1 cellular context compared by ENCODE assay signal in the genomic region with DNA sequence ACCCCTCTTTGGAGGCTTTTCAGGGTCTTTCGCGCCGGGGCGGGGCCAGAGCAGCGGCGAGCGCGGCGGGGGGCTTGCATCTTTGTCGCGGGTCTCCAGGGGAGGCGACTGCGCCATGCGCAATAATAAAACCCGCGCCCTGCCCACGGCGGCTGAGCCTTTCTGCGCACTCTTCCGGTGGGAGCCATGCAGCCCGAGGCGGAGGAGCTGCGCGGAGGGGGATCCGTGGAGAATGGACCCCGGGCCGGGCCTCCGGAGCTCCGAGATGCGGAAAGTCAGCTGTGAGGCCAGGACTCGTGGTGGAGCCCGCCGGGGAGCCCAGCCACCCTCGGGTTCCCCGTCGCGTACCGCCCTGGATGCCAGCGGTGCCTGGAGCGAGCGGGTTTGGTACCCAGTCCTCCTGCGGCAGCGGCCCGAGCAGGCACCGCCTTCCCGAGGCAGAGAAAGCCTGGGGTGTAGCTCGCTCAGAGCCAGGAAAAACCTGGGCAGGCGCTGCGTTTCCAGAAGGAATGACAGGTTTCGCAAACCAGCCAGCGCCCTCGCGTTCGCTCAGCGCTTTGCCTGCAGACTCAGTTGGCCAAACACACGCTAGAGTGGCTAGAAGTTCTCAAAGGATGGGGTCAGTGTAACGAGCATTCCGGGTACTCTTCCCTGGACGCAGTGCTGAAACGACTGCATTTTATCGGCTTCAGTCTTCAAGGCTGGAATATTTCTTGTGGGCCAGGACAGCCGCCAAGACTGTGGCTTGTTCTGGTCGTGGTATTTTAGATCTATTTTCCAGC.
A peak's percentile ranks its signal among the peaks of the same experiment; 100 is the strongest.
TF ChIP-seq lines count a peak whose summit lies in the region.

No MANE protein-coding gene starts in this region.

TF ChIP-seq in HEK293, 187 proteins besides CTCF, POLR2A, EP300 and RAD21 (continued from another document and continues in another):
- TF ChIP-seq, protein P1, sequence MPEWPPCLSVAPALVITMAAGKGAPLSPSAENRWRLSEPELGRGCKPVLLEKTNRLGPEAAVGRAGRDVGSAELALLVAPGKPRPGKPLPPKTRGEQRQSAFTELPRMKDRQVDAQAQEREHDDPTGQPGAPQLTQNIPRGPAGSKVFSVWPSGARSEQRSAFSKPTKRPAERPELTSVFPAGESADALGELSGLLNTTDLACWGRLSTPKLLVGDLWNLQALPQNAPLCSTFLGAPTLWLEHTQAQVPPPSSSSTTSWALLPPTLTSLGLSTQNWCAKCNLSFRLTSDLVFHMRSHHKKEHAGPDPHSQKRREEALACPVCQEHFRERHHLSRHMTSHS (tag by site-specific recombination; IDR thresholded peaks at IDR 0.05) = no peak
- TF ChIP-seq ZNF548 (tag by site-specific recombination; IDR thresholded peaks at IDR 0.05) (no peak), ZNF155 (tag by site-specific recombination; IDR thresholded peaks at IDR 0.05) (no peak), RBAK (tag by site-specific recombination; IDR thresholded peaks at IDR 0.05) (no peak), ZNF600 (tag by site-specific recombination; IDR thresholded peaks at IDR 0.05) (peak; percentile 85), KLF7 (tag by site-specific recombination; IDR thresholded peaks at IDR 0.05; ENCODE audit: borderline replicate concordance) (no peak), SALL2 (tag by site-specific recombination; IDR thresholded peaks at IDR 0.05; ENCODE audit: borderline replicate concordance) (no peak), HOXA7 (CRISPR knock-in tag; IDR thresholded peaks at IDR 0.05; ENCODE audit: borderline replicate concordance) (no peak), SP3 (tag by site-specific recombination; IDR thresholded peaks at IDR 0.05) (no peak), ZNF510 (tag by site-specific recombination; IDR thresholded peaks at IDR 0.05; ENCODE audit: insufficient replicate concordance) (no peak), ZNF132 (tag by site-specific recombination; IDR thresholded peaks at IDR 0.05; ENCODE audit: borderline replicate concordance) (no peak), ZNF146 (tag by site-specific recombination; IDR thresholded peaks at IDR 0.05) (no peak), ZNF366 (tag by site-specific recombination; conservative IDR thresholded peaks at IDR 0.05) (no peak), ZNF394 (tag by site-specific recombination; IDR thresholded peaks at IDR 0.05; ENCODE audit: borderline replicate concordance) (peak; percentile 35; the same call in 1 of the 2 replicates), ZNF629 (tag by site-specific recombination; IDR thresholded peaks at IDR 0.05) (no peak), ZNF169 (tag by site-specific recombination; IDR thresholded peaks at IDR 0.05) (no peak), HOXD13 (CRISPR knock-in tag; IDR thresholded peaks at IDR 0.05; ENCODE audit: borderline replicate concordance) (0 out of 2 replicates have a peak, but pooled peaks have one; percentile 3), ZNF544 (tag by site-specific recombination; IDR thresholded peaks at IDR 0.05) (no peak), SP7 (tag by site-specific recombination; IDR thresholded peaks at IDR 0.05) (peak; percentile 18; the same call in 1 of the 2 replicates), MYNN (tag by site-specific recombination; IDR thresholded peaks at IDR 0.05; ENCODE audit: borderline replicate concordance) (no peak), ZNF623 (tag by site-specific recombination; IDR thresholded peaks at IDR 0.05) (no peak), ZNF660 (tag by site-specific recombination; IDR thresholded peaks at IDR 0.05) (0 out of 2 replicates have a peak, but pooled peaks have one; percentile 42), ZNF658 (tag by site-specific recombination; IDR thresholded peaks at IDR 0.05) (no peak), ZNF529 (tag by site-specific recombination; IDR thresholded peaks at IDR 0.05; ENCODE audit: insufficient replicate concordance) (no peak), KLF1 (tag by site-specific recombination; IDR thresholded peaks at IDR 0.05) (no peak), ZNF112 (tag by site-specific recombination; IDR thresholded peaks at IDR 0.05) (no peak), PRDM1 (tag by site-specific recombination; IDR thresholded peaks at IDR 0.05) (no peak)
- TF ChIP-seq, protein P2, sequence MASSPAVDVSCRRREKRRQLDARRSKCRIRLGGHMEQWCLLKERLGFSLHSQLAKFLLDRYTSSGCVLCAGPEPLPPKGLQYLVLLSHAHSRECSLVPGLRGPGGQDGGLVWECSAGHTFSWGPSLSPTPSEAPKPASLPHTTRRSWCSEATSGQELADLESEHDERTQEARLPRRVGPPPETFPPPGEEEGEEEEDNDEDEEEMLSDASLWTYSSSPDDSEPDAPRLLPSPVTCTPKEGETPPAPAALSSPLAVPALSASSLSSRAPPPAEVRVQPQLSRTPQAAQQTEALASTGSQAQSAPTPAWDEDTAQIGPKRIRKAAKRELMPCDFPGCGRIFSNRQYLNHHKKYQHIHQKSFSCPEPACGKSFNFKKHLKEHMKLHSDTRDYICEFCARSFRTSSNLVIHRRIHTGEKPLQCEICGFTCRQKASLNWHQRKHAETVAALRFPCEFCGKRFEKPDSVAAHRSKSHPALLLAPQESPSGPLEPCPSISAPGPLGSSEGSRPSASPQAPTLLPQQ (tag by site-specific recombination; IDR thresholded peaks at IDR 0.05) = peak; percentile 48; the same call in 1 of the 2 replicates
- TF ChIP-seq, protein P3, sequence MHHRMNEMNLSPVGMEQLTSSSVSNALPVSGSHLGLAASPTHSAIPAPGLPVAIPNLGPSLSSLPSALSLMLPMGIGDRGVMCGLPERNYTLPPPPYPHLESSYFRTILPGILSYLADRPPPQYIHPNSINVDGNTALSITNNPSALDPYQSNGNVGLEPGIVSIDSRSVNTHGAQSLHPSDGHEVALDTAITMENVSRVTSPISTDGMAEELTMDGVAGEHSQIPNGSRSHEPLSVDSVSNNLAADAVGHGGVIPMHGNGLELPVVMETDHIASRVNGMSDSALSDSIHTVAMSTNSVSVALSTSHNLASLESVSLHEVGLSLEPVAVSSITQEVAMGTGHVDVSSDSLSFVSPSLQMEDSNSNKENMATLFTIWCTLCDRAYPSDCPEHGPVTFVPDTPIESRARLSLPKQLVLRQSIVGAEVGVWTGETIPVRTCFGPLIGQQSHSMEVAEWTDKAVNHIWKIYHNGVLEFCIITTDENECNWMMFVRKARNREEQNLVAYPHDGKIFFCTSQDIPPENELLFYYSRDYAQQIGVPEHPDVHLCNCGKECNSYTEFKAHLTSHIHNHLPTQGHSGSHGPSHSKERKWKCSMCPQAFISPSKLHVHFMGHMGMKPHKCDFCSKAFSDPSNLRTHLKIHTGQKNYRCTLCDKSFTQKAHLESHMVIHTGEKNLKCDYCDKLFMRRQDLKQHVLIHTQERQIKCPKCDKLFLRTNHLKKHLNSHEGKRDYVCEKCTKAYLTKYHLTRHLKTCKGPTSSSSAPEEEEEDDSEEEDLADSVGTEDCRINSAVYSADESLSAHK (tag by site-specific recombination; IDR thresholded peaks at IDR 0.05) = no peak
- TF ChIP-seq, protein P4, sequence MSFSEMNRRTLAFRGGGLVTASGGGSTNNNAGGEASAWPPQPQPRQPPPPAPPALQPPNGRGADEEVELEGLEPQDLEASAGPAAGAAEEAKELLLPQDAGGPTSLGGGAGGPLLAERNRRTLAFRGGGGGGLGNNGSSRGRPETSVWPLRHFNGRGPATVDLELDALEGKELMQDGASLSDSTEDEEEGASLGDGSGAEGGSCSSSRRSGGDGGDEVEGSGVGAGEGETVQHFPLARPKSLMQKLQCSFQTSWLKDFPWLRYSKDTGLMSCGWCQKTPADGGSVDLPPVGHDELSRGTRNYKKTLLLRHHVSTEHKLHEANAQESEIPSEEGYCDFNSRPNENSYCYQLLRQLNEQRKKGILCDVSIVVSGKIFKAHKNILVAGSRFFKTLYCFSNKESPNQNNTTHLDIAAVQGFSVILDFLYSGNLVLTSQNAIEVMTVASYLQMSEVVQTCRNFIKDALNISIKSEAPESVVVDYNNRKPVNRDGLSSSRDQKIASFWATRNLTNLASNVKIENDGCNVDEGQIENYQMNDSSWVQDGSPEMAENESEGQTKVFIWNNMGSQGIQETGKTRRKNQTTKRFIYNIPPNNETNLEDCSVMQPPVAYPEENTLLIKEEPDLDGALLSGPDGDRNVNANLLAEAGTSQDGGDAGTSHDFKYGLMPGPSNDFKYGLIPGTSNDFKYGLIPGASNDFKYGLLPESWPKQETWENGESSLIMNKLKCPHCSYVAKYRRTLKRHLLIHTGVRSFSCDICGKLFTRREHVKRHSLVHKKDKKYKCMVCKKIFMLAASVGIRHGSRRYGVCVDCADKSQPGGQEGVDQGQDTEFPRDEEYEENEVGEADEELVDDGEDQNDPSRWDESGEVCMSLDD (tag by site-specific recombination; IDR thresholded peaks at IDR 0.05) = 0 out of 2 replicates have a peak, but pooled peaks have one; percentile 26
- TF ChIP-seq, protein P5, sequence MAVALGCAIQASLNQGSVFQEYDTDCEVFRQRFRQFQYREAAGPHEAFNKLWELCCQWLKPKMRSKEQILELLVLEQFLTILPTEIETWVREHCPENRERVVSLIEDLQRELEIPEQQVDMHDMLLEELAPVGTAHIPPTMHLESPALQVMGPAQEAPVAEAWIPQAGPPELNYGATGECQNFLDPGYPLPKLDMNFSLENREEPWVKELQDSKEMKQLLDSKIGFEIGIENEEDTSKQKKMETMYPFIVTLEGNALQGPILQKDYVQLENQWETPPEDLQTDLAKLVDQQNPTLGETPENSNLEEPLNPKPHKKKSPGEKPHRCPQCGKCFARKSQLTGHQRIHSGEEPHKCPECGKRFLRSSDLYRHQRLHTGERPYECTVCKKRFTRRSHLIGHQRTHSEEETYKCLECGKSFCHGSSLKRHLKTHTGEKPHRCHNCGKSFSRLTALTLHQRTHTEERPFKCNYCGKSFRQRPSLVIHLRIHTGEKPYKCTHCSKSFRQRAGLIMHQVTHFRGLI (tag by site-specific recombination; IDR thresholded peaks at IDR 0.05) = peak; percentile 49
- TF ChIP-seq, protein P6, sequence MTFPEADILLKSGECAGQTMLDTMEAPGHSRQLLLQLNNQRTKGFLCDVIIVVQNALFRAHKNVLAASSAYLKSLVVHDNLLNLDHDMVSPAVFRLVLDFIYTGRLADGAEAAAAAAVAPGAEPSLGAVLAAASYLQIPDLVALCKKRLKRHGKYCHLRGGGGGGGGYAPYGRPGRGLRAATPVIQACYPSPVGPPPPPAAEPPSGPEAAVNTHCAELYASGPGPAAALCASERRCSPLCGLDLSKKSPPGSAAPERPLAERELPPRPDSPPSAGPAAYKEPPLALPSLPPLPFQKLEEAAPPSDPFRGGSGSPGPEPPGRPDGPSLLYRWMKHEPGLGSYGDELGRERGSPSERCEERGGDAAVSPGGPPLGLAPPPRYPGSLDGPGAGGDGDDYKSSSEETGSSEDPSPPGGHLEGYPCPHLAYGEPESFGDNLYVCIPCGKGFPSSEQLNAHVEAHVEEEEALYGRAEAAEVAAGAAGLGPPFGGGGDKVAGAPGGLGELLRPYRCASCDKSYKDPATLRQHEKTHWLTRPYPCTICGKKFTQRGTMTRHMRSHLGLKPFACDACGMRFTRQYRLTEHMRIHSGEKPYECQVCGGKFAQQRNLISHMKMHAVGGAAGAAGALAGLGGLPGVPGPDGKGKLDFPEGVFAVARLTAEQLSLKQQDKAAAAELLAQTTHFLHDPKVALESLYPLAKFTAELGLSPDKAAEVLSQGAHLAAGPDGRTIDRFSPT (tag by site-specific recombination; IDR thresholded peaks at IDR 0.05) = peak; percentile 72; the same call in 1 of the 2 replicates
- TF ChIP-seq, protein P7, sequence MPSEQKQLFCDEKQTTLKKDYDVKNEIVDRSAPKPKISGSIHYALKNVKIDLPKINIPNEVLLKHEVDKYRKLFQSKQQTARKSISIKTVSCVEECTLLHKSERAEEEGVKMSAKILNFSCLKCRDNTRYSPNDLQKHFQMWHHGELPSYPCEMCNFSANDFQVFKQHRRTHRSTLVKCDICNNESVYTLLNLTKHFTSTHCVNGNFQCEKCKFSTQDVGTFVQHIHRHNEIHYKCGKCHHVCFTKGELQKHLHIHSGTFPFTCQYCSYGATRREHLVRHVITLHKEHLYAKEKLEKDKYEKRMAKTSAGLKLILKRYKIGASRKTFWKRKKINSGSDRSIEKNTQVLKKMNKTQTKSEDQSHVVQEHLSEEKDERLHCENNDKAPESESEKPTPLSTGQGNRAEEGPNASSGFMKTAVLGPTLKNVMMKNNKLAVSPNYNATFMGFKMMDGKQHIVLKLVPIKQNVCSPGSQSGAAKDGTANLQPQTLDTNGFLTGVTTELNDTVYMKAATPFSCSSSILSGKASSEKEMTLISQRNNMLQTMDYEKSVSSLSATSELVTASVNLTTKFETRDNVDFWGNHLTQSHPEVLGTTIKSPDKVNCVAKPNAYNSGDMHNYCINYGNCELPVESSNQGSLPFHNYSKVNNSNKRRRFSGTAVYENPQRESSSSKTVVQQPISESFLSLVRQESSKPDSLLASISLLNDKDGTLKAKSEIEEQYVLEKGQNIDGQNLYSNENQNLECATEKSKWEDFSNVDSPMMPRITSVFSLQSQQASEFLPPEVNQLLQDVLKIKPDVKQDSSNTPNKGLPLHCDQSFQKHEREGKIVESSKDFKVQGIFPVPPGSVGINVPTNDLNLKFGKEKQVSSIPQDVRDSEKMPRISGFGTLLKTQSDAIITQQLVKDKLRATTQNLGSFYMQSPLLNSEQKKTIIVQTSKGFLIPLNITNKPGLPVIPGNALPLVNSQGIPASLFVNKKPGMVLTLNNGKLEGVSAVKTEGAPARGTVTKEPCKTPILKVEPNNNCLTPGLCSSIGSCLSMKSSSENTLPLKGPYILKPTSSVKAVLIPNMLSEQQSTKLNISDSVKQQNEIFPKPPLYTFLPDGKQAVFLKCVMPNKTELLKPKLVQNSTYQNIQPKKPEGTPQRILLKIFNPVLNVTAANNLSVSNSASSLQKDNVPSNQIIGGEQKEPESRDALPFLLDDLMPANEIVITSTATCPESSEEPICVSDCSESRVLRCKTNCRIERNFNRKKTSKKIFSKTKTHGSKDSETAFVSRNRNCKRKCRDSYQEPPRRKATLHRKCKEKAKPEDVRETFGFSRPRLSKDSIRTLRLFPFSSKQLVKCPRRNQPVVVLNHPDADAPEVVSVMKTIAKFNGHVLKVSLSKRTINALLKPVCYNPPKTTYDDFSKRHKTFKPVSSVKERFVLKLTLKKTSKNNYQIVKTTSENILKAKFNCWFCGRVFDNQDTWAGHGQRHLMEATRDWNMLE (tag by site-specific recombination; conservative IDR thresholded peaks at IDR 0.05; ENCODE audit: low read depth) = no peak
- TF ChIP-seq, protein P8, sequence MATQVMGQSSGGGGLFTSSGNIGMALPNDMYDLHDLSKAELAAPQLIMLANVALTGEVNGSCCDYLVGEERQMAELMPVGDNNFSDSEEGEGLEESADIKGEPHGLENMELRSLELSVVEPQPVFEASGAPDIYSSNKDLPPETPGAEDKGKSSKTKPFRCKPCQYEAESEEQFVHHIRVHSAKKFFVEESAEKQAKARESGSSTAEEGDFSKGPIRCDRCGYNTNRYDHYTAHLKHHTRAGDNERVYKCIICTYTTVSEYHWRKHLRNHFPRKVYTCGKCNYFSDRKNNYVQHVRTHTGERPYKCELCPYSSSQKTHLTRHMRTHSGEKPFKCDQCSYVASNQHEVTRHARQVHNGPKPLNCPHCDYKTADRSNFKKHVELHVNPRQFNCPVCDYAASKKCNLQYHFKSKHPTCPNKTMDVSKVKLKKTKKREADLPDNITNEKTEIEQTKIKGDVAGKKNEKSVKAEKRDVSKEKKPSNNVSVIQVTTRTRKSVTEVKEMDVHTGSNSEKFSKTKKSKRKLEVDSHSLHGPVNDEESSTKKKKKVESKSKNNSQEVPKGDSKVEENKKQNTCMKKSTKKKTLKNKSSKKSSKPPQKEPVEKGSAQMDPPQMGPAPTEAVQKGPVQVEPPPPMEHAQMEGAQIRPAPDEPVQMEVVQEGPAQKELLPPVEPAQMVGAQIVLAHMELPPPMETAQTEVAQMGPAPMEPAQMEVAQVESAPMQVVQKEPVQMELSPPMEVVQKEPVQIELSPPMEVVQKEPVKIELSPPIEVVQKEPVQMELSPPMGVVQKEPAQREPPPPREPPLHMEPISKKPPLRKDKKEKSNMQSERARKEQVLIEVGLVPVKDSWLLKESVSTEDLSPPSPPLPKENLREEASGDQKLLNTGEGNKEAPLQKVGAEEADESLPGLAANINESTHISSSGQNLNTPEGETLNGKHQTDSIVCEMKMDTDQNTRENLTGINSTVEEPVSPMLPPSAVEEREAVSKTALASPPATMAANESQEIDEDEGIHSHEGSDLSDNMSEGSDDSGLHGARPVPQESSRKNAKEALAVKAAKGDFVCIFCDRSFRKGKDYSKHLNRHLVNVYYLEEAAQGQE (tag by site-specific recombination; IDR thresholded peaks at IDR 0.05) = peak; percentile 89
